ENCODE assay signal across 8 cellular contexts in the genomic region with DNA sequence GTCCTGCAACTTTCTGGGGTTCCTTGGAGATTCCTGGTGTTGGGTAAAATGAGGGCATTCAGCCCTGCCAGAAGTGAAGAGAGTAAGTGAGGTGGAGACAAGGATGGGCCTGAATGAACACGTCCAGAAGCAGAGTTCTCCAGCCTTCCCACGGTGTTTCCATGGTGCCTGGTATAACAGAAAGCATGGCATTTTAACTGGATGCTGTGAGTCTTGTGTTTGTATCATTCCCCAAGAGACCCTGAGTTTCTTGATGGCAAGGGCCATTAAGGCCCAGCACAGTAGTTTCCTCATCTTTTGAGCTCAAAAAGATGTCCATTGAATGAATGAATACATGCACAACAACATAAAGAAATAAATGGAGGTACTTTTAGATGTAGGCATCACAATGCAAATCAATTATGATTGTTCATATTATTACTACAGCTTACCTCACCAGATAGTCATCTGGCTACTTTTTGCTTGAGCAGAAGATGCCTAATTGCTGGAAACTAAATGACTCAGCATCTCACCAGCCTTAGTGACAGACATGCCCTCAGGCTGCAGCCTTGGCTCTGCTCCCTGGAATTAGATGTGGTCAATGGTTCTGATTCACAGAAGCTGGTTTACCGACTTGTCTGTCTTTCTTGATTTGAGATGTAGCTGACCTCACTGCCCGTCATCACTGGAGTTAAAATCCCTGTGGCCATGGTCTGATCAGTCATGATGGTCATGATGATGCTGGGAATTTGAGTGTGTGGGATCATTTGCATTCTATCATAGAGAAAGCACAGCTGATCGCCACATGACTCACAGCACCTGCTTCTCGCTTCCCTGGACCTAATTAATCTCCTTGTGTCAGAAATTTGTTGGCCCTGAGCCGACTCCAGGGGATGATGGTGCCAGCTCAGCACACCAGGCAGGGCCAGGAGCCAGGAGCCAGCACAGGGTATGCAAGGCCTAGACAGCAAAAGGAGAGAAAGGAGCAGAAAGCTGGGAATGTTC.
DNase-seq lines count a peak whose midpoint lies in the region; ATAC-seq and TF ChIP-seq lines count a peak whose summit lies in the region.

No MANE protein-coding gene starts in this region.

- H3K4me3 Mint-ChIP-seq in endothelial cell (ENCODE audit: unreplicated experiment): no peak overlapping the region
- H3K4me3 Mint-ChIP-seq in glutamatergic neuron (ENCODE audit: unreplicated experiment): no peak overlapping the region

- H3K4me1 Mint-ChIP-seq in endothelial cell (ENCODE audit: unreplicated experiment) (no peaks in the 10 kb centered on the region), glutamatergic neuron (ENCODE audit: low read depth, unreplicated experiment) (peaks cover 2% of the 10 kb centered on the region)

- peaks cover 6 to 9% of the 10 kb centered on the region in 2 donors for H3K9me3 Mint-ChIP-seq in activated naive CD4-positive, alpha-beta T cell treated with anti-CD3 and anti-CD28 coated beads, Interleukin-2, amount 50 U/mL, for 72 hours
- H3K9me3 Mint-ChIP-seq in endothelial cell (ENCODE audit: unreplicated experiment): no peaks in the 10 kb centered on the region
- no peaks in the 10 kb centered on the region for H3K9me3 Mint-ChIP-seq in glutamatergic neuron (ENCODE audit: unreplicated experiment)

- ATAC-seq in activated naive CD4-positive, alpha-beta T cell treated with anti-CD3 and anti-CD28 coated beads, Interleukin-2, amount 50 U/mL, for 72 hours: peak; percentile 79 to 94
- ATAC-seq in HG02938 (IDR thresholded peaks at IDR 0.05; ENCODE audit: unreplicated experiment): peak; percentile 78
- peak; percentile 92 for ATAC-seq in left ventricle myocardium superior

- intact Hi-C loops in left ventricle myocardium superior (cut with micrococcal nuclease): no loop called here

- peak overlapping the region in 1 of 2 donors; percentile 33 for H3K27ac Mint-ChIP-seq in activated naive CD4-positive, alpha-beta T cell treated with anti-CD3 and anti-CD28 coated beads, Interleukin-2, amount 50 U/mL, for 72 hours
- no peak overlapping the region for H3K27ac Mint-ChIP-seq in endothelial cell (ENCODE audit: unreplicated experiment)
- no peak overlapping the region for H3K27ac Mint-ChIP-seq in glutamatergic neuron (ENCODE audit: unreplicated experiment)

- TF ChIP-seq CTCF in endothelial cell (IDR thresholded peaks at IDR 0.05; ENCODE audit: unreplicated experiment): no peak
- no peak for TF ChIP-seq CTCF in glutamatergic neuron (IDR thresholded peaks at IDR 0.05; ENCODE audit: partially characterized antibody, unreplicated experiment)

- peaks cover 0 to 12% of the 10 kb centered on the region in 2 donors for H3K36me3 Mint-ChIP-seq in activated naive CD4-positive, alpha-beta T cell treated with anti-CD3 and anti-CD28 coated beads, Interleukin-2, amount 50 U/mL, for 72 hours
- H3K36me3 Mint-ChIP-seq in endothelial cell (ENCODE audit: low read depth, unreplicated experiment) (peaks cover 3% of the 10 kb centered on the region), glutamatergic neuron (ENCODE audit: unreplicated experiment) (peaks cover 4% of the 10 kb centered on the region)

- H3K27me3 Mint-ChIP-seq in endothelial cell (ENCODE audit: unreplicated experiment): no peaks in the 10 kb centered on the region
- H3K27me3 Mint-ChIP-seq in glutamatergic neuron (ENCODE audit: unreplicated experiment): peaks cover 2% of the 10 kb centered on the region

- peak in 1 of 2 donors; percentile 17 for DNase-seq in activated naive CD4-positive, alpha-beta T cell treated with anti-CD3 and anti-CD28 coated beads, Interleukin-2, amount 50 U/mL, for 72 hours (ENCODE audit: low spot score in 2 of 2)
- DNase-seq in activated naive CD4-positive, alpha-beta T cell (lab: John Stamatoyannopoulos, UW): no peak
- peak; percentile 100 for DNase-seq in RPMI7951 (ENCODE audit: low read depth)
- DNase-seq in left ventricle myocardium superior: peak; percentile 72
- no peak for DNase-seq in iPS-NIHi11 (ENCODE audit: low spot score)
- DNase-seq in endothelial cell (ENCODE audit: low spot score): no peak
- no peak for DNase-seq in glutamatergic neuron

Comparison
In these comparisons a context has a peak if more than half of its experiments do, and no peak if none do; other contexts are left out.
1. DNase-seq: peak in RPMI7951 (single experiment) and left ventricle myocardium superior (single experiment); none in activated naive CD4-positive, alpha-beta T cell (0 of 4), iPS-NIHi11 (single experiment), endothelial cell (single experiment) and glutamatergic neuron (single experiment).
2. Peak in every context shown above with its lines, with median percentiles within 50 percentile points of each other: ATAC-seq.